In genomic region chr11:6682591-6682935, GRCh38 we compare ENCODE assay signal across 8 cellular contexts. TPM values are rescaled to one million over a fixed set of nuclear protein-coding genes. Genes with fewer than 3 reads are reported as not detected.
DNase-seq lines count a peak whose midpoint lies in the region; ATAC-seq, FAIRE-seq and TF ChIP-seq lines count a peak whose summit lies in the region.

No MANE protein-coding gene starts in this region.

- peak overlapping the region; percentile 94 for H3K4me2 ChIP-seq in HepG2 (ENCODE audit: low read depth, low read length)

- peaks cover 18% of the 10 kb centered on the region for H3K4me1 ChIP-seq in HepG2 (ENCODE audit: insufficient read depth, low read length)
- peaks cover 0 to 30% (median 16%) of the 10 kb centered on the region in 4 donors for H3K4me1 ChIP-seq in tibial nerve

- POLR2A ChIA-PET in HepG2 (lab: Yijun Ruan, JAX): interaction anchor here (1.0 to 2.1 kb wide), 12 partner anchors 10 to 448 kb away, joined by 3 to 20 read pairs (median 4); partner anchors contain the start of genes FHIP1B, HPX, TAF10 and TPP1

- peak overlapping the region; percentile 85 for H3K9ac ChIP-seq in HepG2 (ENCODE audit: insufficient read depth, low read depth, low read length)

- TF ChIP-seq RAD21 in HepG2 (CRISPR knock-in tag; IDR thresholded peaks at IDR 0.05): no peak

- peaks cover 0 to 9% of the 10 kb centered on the region in 2 experiments; a peak in 2 of 5 replicates for H3K27me3 ChIP-seq in HepG2 (ENCODE audit: control insufficient read depth in 1 of 2, insufficient read depth in 2 of 2, low read length in 2 of 2)
- H3K27me3 ChIP-seq in tibial nerve: no peaks in the 10 kb centered on the region

- TF ChIP-seq POLR2A in HepG2 (IDR thresholded peaks at IDR 0.05; ENCODE audit: insufficient read depth in 1 of 2, low read depth in 2 of 2, low read length in 2 of 2) (no peak), tibial nerve (IDR thresholded peaks at IDR 0.05) (no peak)

- H3K4me3 ChIP-seq in astrocyte of the cerebellum (ENCODE audit: low read depth, low read length) (peak overlapping the region; percentile 98), HepG2 (replicated peaks in 1 of 3; ENCODE audit: insufficient read depth in 1 of 3, low read depth in 2 of 3, low read length in 3 of 3) (peak overlapping the region; percentile 63 to 81 (median 66)), tibial nerve (peak overlapping the region; percentile 69 to 89 (median 71))

- TF ChIP-seq CTCF in astrocyte of the cerebellum (IDR thresholded peaks at IDR 0.05; ENCODE audit: low read depth, low read length, missing control alignments) (no peak), HepG2 (CRISPR knock-in tag; IDR thresholded peaks at IDR 0.05) (no peak), tibial nerve (IDR thresholded peaks at IDR 0.05) (no peak)

- TF ChIP-seq EP300 in HepG2 (IDR thresholded peaks at IDR 0.05; ENCODE audit: low read depth in 2 of 2, low read length in 2 of 2): no peak
- no peak for TF ChIP-seq EP300 in HepG2 (CRISPR knock-in tag; IDR thresholded peaks at IDR 0.05; ENCODE audit: borderline replicate concordance)
- TF ChIP-seq EP300 in tibial nerve (IDR thresholded peaks at IDR 0.05): no peak

- H2AFZ ChIP-seq in HepG2 (ENCODE audit: low read length): no peak overlapping the region

- no peaks in the 10 kb centered on the region for H3K9me3 ChIP-seq in HepG2 (ENCODE audit: low read length)
- no peaks in the 10 kb centered on the region for H3K9me3 ChIP-seq in tibial nerve

- no peaks in the 10 kb centered on the region; the same call in 1 of the 2 replicates for H4K20me1 ChIP-seq in HepG2 (ENCODE audit: insufficient read depth, low read length)

- H3K36me3 ChIP-seq in HepG2 (replicated peaks in 1 of 2; ENCODE audit: control insufficient read depth in 1 of 2, insufficient read depth in 2 of 2, low read length in 2 of 2): peaks cover 0 to 5% of the 10 kb centered on the region in 2 experiments; a peak in 2 of 5 replicates
- peaks cover 0 to 29% (median 0%) of the 10 kb centered on the region in 3 donors for H3K36me3 ChIP-seq in tibial nerve

- 0% methylated on average over 3 of the region's 10 CpGs for WGBS in HepG2 (ENCODE audit: low lambda C conversion rate)
- WGBS in tibial nerve, 2 donors: 0 to 2% methylated on average over 10 of the region's 10 CpGs

- intact Hi-C loops in HepG2 (cut with micrococcal nuclease; ENCODE audit: unreplicated experiment): loop anchor here (5.0 to 10.0 kb wide), 2 partner anchors 200 to 298 kb away; partner anchors contain the start of genes ARFIP2 and TIMM10B

- DNase-seq in astrocyte of the cerebellum (ENCODE audit: low read depth) (no peak), HepG2 (ENCODE audit: low spot score) (no peak), tibial nerve (ENCODE audit: low spot score in 2 of 2) (peak in 1 of 2 donors; percentile 14), islet precursor cell (no peak), NCI-H2107 (lab: John Stamatoyannopoulos, UW) (no peak)
- no peak for DNase-seq in activated CD8-positive, alpha-beta memory T cell treated with anti-CD3 and anti-CD28 coated beads for 24 hours

- in situ Hi-C loops in astrocyte of the cerebellum (cut with HindIII; ENCODE audit: low sequenced_read_pairs) (no loop called here), HepG2 (cut with HindIII; ENCODE audit: extremely low pct_ligation_motif_present, low pct_unique_long_range_greater_than_20kb) (loop anchor here (5.0 kb wide), 1 partner anchor 135 kb away; no protein-coding TSS in a partner anchor)

- peaks cover 22% of the 10 kb centered on the region for H3K79me2 ChIP-seq in HepG2 (ENCODE audit: insufficient read depth, low read length)

- TSS peak; percentile 78 for BruUV-seq in HepG2 (replicated peaks; lab: Mats Ljungman, UMichigan)

- H3K27ac ChIP-seq in HepG2 (ENCODE audit: extremely low read length, insufficient read depth, low read length) (peak overlapping the region; percentile 77), tibial nerve (peak overlapping the region; percentile 56 to 95 (median 80))

- peak; percentile 6 for ATAC-seq in GM18517 (IDR thresholded peaks at IDR 0.05; ENCODE audit: unreplicated experiment)
- ATAC-seq in HG03342 (IDR thresholded peaks at IDR 0.05; ENCODE audit: unreplicated experiment): peak; percentile 1
- ATAC-seq in HepG2: peak; percentile 18

- peak; percentile 48 for FAIRE-seq in HepG2 (lab: Jason Lieb, UNC)

- CTCF ChIA-PET in HepG2 (lab: Yijun Ruan, JAX; ENCODE audit: low intra/inter-chr PET ratio, low total read pairs): interaction anchor here (0.7 to 1.8 kb wide), 2 partner anchors 78 to 151 kb away, joined by 3 to 13 read pairs; no protein-coding TSS in a partner anchor

TF ChIP-seq in HepG2, 621 proteins besides CTCF, POLR2A, EP300 and RAD21 (continues in another document):
- TF ChIP-seq FUBP1 (CRISPR knock-in tag; IDR thresholded peaks at IDR 0.05; ENCODE audit: borderline replicate concordance) (0 out of 2 replicates have a peak, but pooled peaks have one; percentile 14), ZNF337 (CRISPR knock-in tag; IDR thresholded peaks at IDR 0.05; ENCODE audit: borderline replicate concordance, low read depth) (0 out of 2 replicates have a peak, but pooled peaks have one; percentile 17)

RNA-seq across cellular contexts. Expression of gene MRPL17, which starts 0.6 kb away (rescaled TPM):
- 90.0 and 97.9 TPM in 2 replicates for total RNA-seq in HepG2 (2016; rRNA removed; fragmentation: Illumina TruSeq; extraction: Trizol)
- 29.1 and 29.3 TPM in 2 replicates for total RNA-seq in HepG2 (2016; cell fraction: cytosol; rRNA removed; fragmentation: Illumina TruSeq; extraction: Trizol; ENCODE audit: low read depth)
- 79.3 and 102 TPM in 2 replicates for total RNA-seq in HepG2 (2016; cell fraction: insoluble cytoplasmic fraction; rRNA removed; fragmentation: Illumina TruSeq; extraction: Trizol)
- 33.0 and 35.7 TPM in 2 replicates for total RNA-seq in HepG2 (2016; cell fraction: membrane; rRNA removed; fragmentation: Illumina TruSeq; extraction: Trizol)
- 31.5 and 38.4 TPM in 2 replicates for total RNA-seq in HepG2 (2016; cell fraction: nucleus; rRNA removed; fragmentation: Illumina TruSeq; extraction: Trizol)
- 53.7 and 59.4 TPM in 2 replicates for polyA plus RNA-seq in HepG2 (2011; rRNA removed)
- polyA plus RNA-seq in HepG2 (2011; cell fraction: cytosol; rRNA removed): 36.2 and 46.4 TPM in 2 replicates
- 17.6 and 20.3 TPM in 2 replicates for polyA plus RNA-seq in HepG2 (2011; cell fraction: nucleus; rRNA removed)
- 27.7 and 47.0 TPM in 2 replicates for polyA plus RNA-seq in HepG2 (2012)
- polyA plus RNA-seq in HepG2 (2016; cell fraction: cytosol; fragmentation: Illumina TruSeq; extraction: Trizol; ENCODE audit: low read depth): 24.1 and 27.6 TPM in 2 replicates
- 114 and 118 TPM in 2 replicates for polyA plus RNA-seq in HepG2 (2016; cell fraction: insoluble cytoplasmic fraction; fragmentation: Illumina TruSeq; extraction: Trizol; ENCODE audit: low read depth)
- polyA plus RNA-seq in HepG2 (2016; cell fraction: membrane; fragmentation: Illumina TruSeq; extraction: Trizol; ENCODE audit: low read depth): 26.3 and 30.4 TPM in 2 replicates
- polyA plus RNA-seq in HepG2 (2016; cell fraction: nucleus; fragmentation: Illumina TruSeq; extraction: Trizol; ENCODE audit: insufficient read depth, low read depth): 68.9 and 72.4 TPM in 2 replicates
- 33.6 and 93.6 TPM in 2 replicates for polyA minus RNA-seq in HepG2 (2011; rRNA and poly(A)+ RNA removed; ENCODE audit: low replicate concordance)
- polyA minus RNA-seq in HepG2 (2011; cell fraction: cytosol; rRNA and poly(A)+ RNA removed): 22.0 and 32.7 TPM in 2 replicates
- polyA minus RNA-seq in HepG2 (2011; cell fraction: nucleus; rRNA and poly(A)+ RNA removed): 27.2 and 31.0 TPM in 2 replicates
- 10 to 100 TPM; 17.3 to 24.6 (median 21.6) TPM for total RNA-seq in tibial nerve

RNA-seq across cellular contexts. Expression of gene DCHS1, which starts 27.0 kb away (rescaled TPM):
- under 0.01 TPM in 1 of 2 replicates, not detected in the other for total RNA-seq in HepG2 (2016; rRNA removed; fragmentation: Illumina TruSeq; extraction: Trizol)
- not detected in 2 replicates for total RNA-seq in HepG2 (2016; cell fraction: cytosol; rRNA removed; fragmentation: Illumina TruSeq; extraction: Trizol; ENCODE audit: low read depth)
- not detected in 2 replicates for total RNA-seq in HepG2 (2016; cell fraction: insoluble cytoplasmic fraction; rRNA removed; fragmentation: Illumina TruSeq; extraction: Trizol)
- total RNA-seq in HepG2 (2016; cell fraction: membrane; rRNA removed; fragmentation: Illumina TruSeq; extraction: Trizol): not detected in 2 replicates
- total RNA-seq in HepG2 (2016; cell fraction: nucleus; rRNA removed; fragmentation: Illumina TruSeq; extraction: Trizol): 0.06 TPM in 1 of 2 replicates, not detected in the other
- 0.01 and 0.03 TPM in 2 replicates for polyA plus RNA-seq in HepG2 (2011; rRNA removed)
- polyA plus RNA-seq in HepG2 (2011; cell fraction: cytosol; rRNA removed): 0.01 TPM in 2 replicates
- 0.08 and 0.12 TPM in 2 replicates for polyA plus RNA-seq in HepG2 (2011; cell fraction: nucleus; rRNA removed)
- 0.03 and 0.09 TPM in 2 replicates for polyA plus RNA-seq in HepG2 (2012)
- not detected in 2 replicates for polyA plus RNA-seq in HepG2 (2016; cell fraction: cytosol; fragmentation: Illumina TruSeq; extraction: Trizol; ENCODE audit: low read depth)
- polyA plus RNA-seq in HepG2 (2016; cell fraction: insoluble cytoplasmic fraction; fragmentation: Illumina TruSeq; extraction: Trizol; ENCODE audit: low read depth): not detected in 2 replicates
- polyA plus RNA-seq in HepG2 (2016; cell fraction: membrane; fragmentation: Illumina TruSeq; extraction: Trizol; ENCODE audit: low read depth): not detected in 2 replicates
- not detected in 2 replicates for polyA plus RNA-seq in HepG2 (2016; cell fraction: nucleus; fragmentation: Illumina TruSeq; extraction: Trizol; ENCODE audit: insufficient read depth, low read depth)
- 0.07 and 0.16 TPM in 2 replicates for polyA minus RNA-seq in HepG2 (2011; rRNA and poly(A)+ RNA removed; ENCODE audit: low replicate concordance)
- polyA minus RNA-seq in HepG2 (2011; cell fraction: cytosol; rRNA and poly(A)+ RNA removed): 0.10 TPM in 1 of 2 replicates, not detected in the other
- 0.12 and 0.13 TPM in 2 replicates for polyA minus RNA-seq in HepG2 (2011; cell fraction: nucleus; rRNA and poly(A)+ RNA removed)
- 10 to 100 TPM; 12.6 to 27.8 (median 20.1) TPM for total RNA-seq in tibial nerve

Comparison
In these comparisons a context has a peak if more than half of its experiments do, and no peak if none do; other contexts are left out.
1. RNA of gene DCHS1, which starts 27.0 kb away (total RNA-seq): 12.6 to 27.8 TPM in tibial nerve; under 0.01 to 0.06 TPM in HepG2; every median in the first group is over 10 times any median in the second.
2. Peak in every context shown above with its lines, with median percentiles within 50 percentile points of each other: ATAC-seq and H3K4me3 ChIP-seq.